12 cellular contexts compared by ENCODE assay signal in genomic region chr5:140800816-140801493, GRCh38. TPM values are rescaled to one million over a fixed set of nuclear protein-coding genes. Genes with fewer than 3 reads are reported as not detected.
DNase-seq lines count a peak whose midpoint lies in the region; ATAC-seq and TF ChIP-seq lines count a peak whose summit lies in the region.
"Had no signal": no experiment of that assay in that cellular context is flagged by ENCODE, and none has a peak within 500 bp of the region (broad histone marks: within the 10 kb centered on the region; RNA-seq: fewer than 3 reads in every experiment).

Gene PCDHA3, plus strand, starts transcription at chr5:140801057.

- H3K27me3 ChIP-seq in ascending aorta: no peaks in the 10 kb centered on the region

- no peaks in the 10 kb centered on the region for H3K36me3 ChIP-seq in ascending aorta

- no peak for DNase-seq in activated CD4-positive, alpha-beta T cell treated with anti-CD3 and anti-CD28 coated beads, Interleukin-2, amount 10 ng/mL, durations not matched to agents 7 days and 5 days
- no peak for DNase-seq in activated CD4-positive, alpha-beta T cell treated with anti-CD3 and anti-CD28 coated beads for 48 hours
- DNase-seq in ascending aorta (ENCODE audit: low spot score in 2 of 2) (no peak), hepatic stellate cell (ENCODE audit: low spot score) (peak; percentile 9)
- DNase-seq in stimulated activated CD4-positive, alpha-beta T cell treated with anti-CD3 and anti-CD28 coated beads, Interleukin-4, amount 100 ng/mL, for 1 hour: no peak
- no peak for DNase-seq in central memory CD4-positive, alpha-beta T cell
- DNase-seq: activated naive CD8-positive, alpha-beta T cell treated with anti-CD3 and anti-CD28 coated beads for 36 hours; NCI-H1436; stimulated activated CD4-positive, alpha-beta T cell treated with anti-CD3 and anti-CD28 coated beads, Interleukin-15, amount 100 ng/mL, for 24 hours had no signal

- H3K4me1 Mint-ChIP-seq in activated CD4-positive, alpha-beta T cell treated with anti-CD3 and anti-CD28 coated beads, Interleukin-2, amount 10 ng/mL, durations not matched to agents 7 days and 5 days: no peaks in the 10 kb centered on the region
- H3K4me1 Mint-ChIP-seq: activated naive CD8-positive, alpha-beta T cell treated with anti-CD3 and anti-CD28 coated beads for 36 hours; B cell had no signal

- H3K9me3 Mint-ChIP-seq in activated CD4-positive, alpha-beta T cell treated with anti-CD3 and anti-CD28 coated beads, Interleukin-2, amount 10 ng/mL, durations not matched to agents 7 days and 5 days: peaks cover 24% of the 10 kb centered on the region

- ATAC-seq in HG02610 (IDR thresholded peaks at IDR 0.05; ENCODE audit: unreplicated experiment): no peak

- peak in 2 of 3 experiments; percentile 17 to 37 for TF ChIP-seq CTCF in ascending aorta (IDR thresholded peaks at IDR 0.05)

- H3K27ac ChIP-seq in ascending aorta (no peak within 1 kb of the TSS), temporal lobe (ENCODE audit: low read depth, low read length) (no peak within 1 kb of the TSS)

- POLR2A ChIA-PET in activated CD4-positive, alpha-beta T cell treated with anti-CD3 and anti-CD28 coated beads, Interleukin-2, amount 10 ng/mL, durations not matched to agents 7 days and 5 days (lab: Charles Lee): no interaction called here

- H3K36me3 Mint-ChIP-seq in activated CD4-positive, alpha-beta T cell treated with anti-CD3 and anti-CD28 coated beads, Interleukin-2, amount 10 ng/mL, durations not matched to agents 7 days and 5 days (ENCODE audit: low read depth): no peaks in the 10 kb centered on the region

- peak within 1 kb of the TSS; percentile 50 for H3K27ac Mint-ChIP-seq in activated CD4-positive, alpha-beta T cell treated with anti-CD3 and anti-CD28 coated beads, Interleukin-2, amount 10 ng/mL, durations not matched to agents 7 days and 5 days
- H3K27ac Mint-ChIP-seq: activated naive CD8-positive, alpha-beta T cell treated with anti-CD3 and anti-CD28 coated beads for 36 hours; B cell had no signal

- peaks cover 1% of the 10 kb centered on the region for H3K27me3 Mint-ChIP-seq in activated CD4-positive, alpha-beta T cell treated with anti-CD3 and anti-CD28 coated beads, Interleukin-2, amount 10 ng/mL, durations not matched to agents 7 days and 5 days

- H3K4me3 ChIP-seq in ascending aorta: peak within 1 kb of the TSS; percentile 15 to 41

- no peak within 1 kb of the TSS for H3K4me3 Mint-ChIP-seq in activated CD4-positive, alpha-beta T cell treated with anti-CD3 and anti-CD28 coated beads, Interleukin-2, amount 10 ng/mL, durations not matched to agents 7 days and 5 days
- H3K4me3 Mint-ChIP-seq: activated naive CD8-positive, alpha-beta T cell treated with anti-CD3 and anti-CD28 coated beads for 36 hours; B cell had no signal

- peaks cover 5 to 33% of the 10 kb centered on the region in 2 donors for H3K9me3 ChIP-seq in ascending aorta

- no peaks in the 10 kb centered on the region for H3K4me1 ChIP-seq in ascending aorta

- CTCF ChIA-PET in activated CD4-positive, alpha-beta T cell treated with anti-CD3 and anti-CD28 coated beads, Interleukin-2, amount 10 ng/mL, durations not matched to agents 7 days and 5 days (lab: Charles Lee): no interaction called here

- intact Hi-C loops in ascending aorta (cut with DNase I): loop anchor here (1.0 kb wide), 1 partner anchor 240 kb away; no protein-coding TSS in a partner anchor

RNA-seq across cellular contexts. Expression of gene PCDHA3, which starts in this region (rescaled TPM):
- total RNA-seq in activated CD4-positive, alpha-beta T cell treated with anti-CD3 and anti-CD28 coated beads, Interleukin-2, amount 10 ng/mL, durations not matched to agents 7 days and 5 days: not detected
- total RNA-seq in ascending aorta (not detected), temporal lobe (13.0 TPM)
- total RNA-seq: activated naive CD8-positive, alpha-beta T cell treated with anti-CD3 and anti-CD28 coated beads for 36 hours; B cell had no signal

Comparison
In these comparisons a context has a peak if more than half of its experiments do, and no peak if none do; other contexts are left out.
1. RNA of gene PCDHA3 (total RNA-seq): 13.0 TPM in temporal lobe (single experiment); not detected in activated CD4-positive, alpha-beta T cell treated with anti-CD3 and anti-CD28 coated beads, Interleukin-2, amount 10 ng/mL, durations not matched to agents 7 days and 5 days and not detected in ascending aorta (single experiment); every median in the first group is over 10 times any median in the second.